8 cellular contexts compared by ENCODE assay signal in the genomic region with DNA sequence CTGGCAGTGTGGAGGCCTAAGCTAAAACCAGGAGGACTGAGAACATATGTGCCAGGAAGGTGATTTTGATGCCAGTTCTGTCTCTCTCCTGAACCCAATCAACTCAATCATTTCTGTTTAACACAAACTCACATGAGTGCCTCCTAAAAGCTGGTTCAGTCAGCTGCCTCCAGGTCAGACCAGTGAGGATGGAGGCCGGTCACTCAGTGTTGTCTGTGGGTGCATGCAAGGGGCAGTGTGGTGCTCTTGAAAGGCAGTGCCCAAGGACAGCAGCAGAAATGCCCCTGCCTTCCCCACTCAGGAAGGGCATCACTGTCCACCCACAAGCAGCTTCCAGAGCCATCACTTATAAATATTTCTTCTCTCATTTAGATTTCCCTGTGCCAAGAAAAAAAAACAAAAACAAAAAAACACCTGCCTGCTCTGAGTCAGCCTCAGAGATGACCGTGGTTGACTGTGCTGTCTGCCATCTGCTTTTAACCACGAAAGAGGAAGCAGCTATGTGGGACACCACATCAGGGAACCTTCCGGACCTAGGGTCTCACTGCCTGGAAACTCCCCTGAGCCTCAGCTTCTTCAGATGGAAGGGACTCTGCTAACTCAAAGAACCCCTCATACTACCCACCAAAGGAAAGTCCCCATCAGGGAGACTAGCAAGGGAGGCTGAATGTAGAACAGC. TPM values are rescaled to one million over a fixed set of nuclear protein-coding genes. Genes with fewer than 3 reads are reported as not detected.
A peak's percentile ranks its signal among the peaks of the same experiment; 100 is the strongest.
DNase-seq lines count a peak whose midpoint lies in the region; ATAC-seq and TF ChIP-seq lines count a peak whose summit lies in the region.

No MANE protein-coding gene starts in this region.

- peak overlapping the region; percentile 98 for H3K27ac Mint-ChIP-seq in dendritic cell treated with granulocyte-macrophage colony-stimulating factor and Interleukin-4, amounts not matched to agents 40 ng/mL and 50 ng/mL, for 4 days

- intact Hi-C loops in dendritic cell treated with granulocyte-macrophage colony-stimulating factor and Interleukin-4, amounts not matched to agents 40 ng/mL and 50 ng/mL, for 4 days (cut with micrococcal nuclease) = loop anchor here (2.0 kb wide), 1 partner anchor 38 kb away; no protein-coding TSS in a partner anchor
- intact Hi-C loops in sigmoid colon (cut with DNase I) = no loop called here

- peaks cover 80% of the 10 kb centered on the region for H3K36me3 Mint-ChIP-seq in dendritic cell treated with granulocyte-macrophage colony-stimulating factor and Interleukin-4, amounts not matched to agents 40 ng/mL and 50 ng/mL, for 4 days (ENCODE audit: low read depth)

- H3K27me3 Mint-ChIP-seq in dendritic cell treated with granulocyte-macrophage colony-stimulating factor and Interleukin-4, amounts not matched to agents 40 ng/mL and 50 ng/mL, for 4 days = no peaks in the 10 kb centered on the region

- no peak for TF ChIP-seq EP300 in sigmoid colon (IDR thresholded peaks at IDR 0.05)

- no peaks in the 10 kb centered on the region for H3K27me3 ChIP-seq in sigmoid colon

- WGBS in sigmoid colon, 2 donors = 31 to 41% methylated on average over 4 of the region's 4 CpGs

- H3K36me3 ChIP-seq in sigmoid colon = no peaks in the 10 kb centered on the region

- TF ChIP-seq POLR2A in sigmoid colon (IDR thresholded peaks at IDR 0.05) = no peak

- H3K4me1 Mint-ChIP-seq in dendritic cell treated with granulocyte-macrophage colony-stimulating factor and Interleukin-4, amounts not matched to agents 40 ng/mL and 50 ng/mL, for 4 days (ENCODE audit: low read depth) = peaks cover 88% of the 10 kb centered on the region

- H3K4me3 Mint-ChIP-seq in dendritic cell treated with granulocyte-macrophage colony-stimulating factor and Interleukin-4, amounts not matched to agents 40 ng/mL and 50 ng/mL, for 4 days = peak overlapping the region; percentile 38

- ATAC-seq in GM21737 (IDR thresholded peaks at IDR 0.05; ENCODE audit: unreplicated experiment) = peak; percentile 48

- H3K9me3 ChIP-seq in sigmoid colon = no peaks in the 10 kb centered on the region

- H3K27ac ChIP-seq in sigmoid colon = peak overlapping the region in 3 of 4 donors; percentile 32 to 63 (median 34)

- no peaks in the 10 kb centered on the region for H3K9me3 Mint-ChIP-seq in dendritic cell treated with granulocyte-macrophage colony-stimulating factor and Interleukin-4, amounts not matched to agents 40 ng/mL and 50 ng/mL, for 4 days

- no peak overlapping the region for H3K4me3 ChIP-seq in sigmoid colon

- H3K4me1 ChIP-seq in sigmoid colon = peaks cover 0 to 56% (median 35%) of the 10 kb centered on the region in 4 donors

- DNase-seq in GM03348 (ENCODE audit: low spot score) (peak; percentile 54), LoVo (ENCODE audit: low spot score) (peak; percentile 17), sigmoid colon (no peak), NCI-H510A treated with DMSO at 0.1 percent for 48 hours (lab: John Stamatoyannopoulos, UW) (no peak), HK-2 (ENCODE audit: unreplicated experiment) (no peak)
- DNase-seq in activated CD4-positive, alpha-beta T cell treated with anti-CD3 and anti-CD28 coated beads for 1 hour = peak; percentile 42

- no peak for TF ChIP-seq CTCF in sigmoid colon (IDR thresholded peaks at IDR 0.05)

RNA-seq across cellular contexts. Expression of gene VOPP1, which starts 39.1 kb away (rescaled TPM):
- total RNA-seq in sigmoid colon = 10 to 100 TPM; 22.2 to 26.4 (median 24.3) TPM
- polyA plus RNA-seq in sigmoid colon = 10 to 100 TPM; 57.8 to 59.5 (median 59.5) TPM

Comparison
In these comparisons a context has a peak if more than half of its experiments do, and no peak if none do; other contexts are left out.
1. DNase-seq: peak in GM03348 (single experiment), LoVo (single experiment) and activated CD4-positive, alpha-beta T cell treated with anti-CD3 and anti-CD28 coated beads for 1 hour (single experiment); none in sigmoid colon (single experiment), NCI-H510A treated with DMSO at 0.1 percent for 48 hours (single experiment) and HK-2 (single experiment).